In the genomic region with DNA sequence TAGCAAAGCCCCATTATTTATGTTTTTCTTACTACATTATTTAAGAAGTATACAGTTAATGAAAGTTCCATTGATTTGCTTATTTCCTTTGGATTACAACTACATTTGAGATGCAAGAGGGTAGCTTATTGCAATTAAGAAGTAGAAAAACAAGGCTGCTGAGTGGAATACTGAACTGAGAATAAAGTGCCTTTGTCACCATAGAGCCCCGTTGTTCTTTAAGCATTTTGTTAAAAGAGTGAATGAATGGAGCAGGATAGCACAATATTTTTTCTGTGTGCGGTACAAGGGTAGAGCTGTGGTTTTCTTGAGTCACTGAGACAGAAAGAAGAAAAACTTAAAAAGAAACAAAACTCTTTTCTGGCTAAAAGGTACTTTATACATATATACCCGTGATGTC, we compare ENCODE assay signal across 18 cellular contexts.
DNase-seq lines count a peak whose midpoint lies in the region.
"Had no signal": no experiment of that assay in that cellular context is flagged by ENCODE, and none has a peak within 500 bp of the region (broad histone marks: within the 10 kb centered on the region; RNA-seq: fewer than 3 reads in every experiment).

No MANE protein-coding gene starts in this region.

- H3K9ac ChIP-seq in iPS-20b (ENCODE audit: low read depth, low read length): no peak overlapping the region

- peaks cover 68% of the 10 kb centered on the region for H3K4me1 ChIP-seq in iPS-20b (ENCODE audit: insufficient read depth, low read length)

- DNase-seq in COLO829 (ENCODE audit: low spot score): peak; percentile 26
- DNase-seq in astrocyte of the hippocampus (ENCODE audit: low read depth, low spot score): peak; percentile 35
- peak; percentile 63 for DNase-seq in putamen (ENCODE audit: low spot score)
- DNase-seq in NCI-H1930 (lab: John Stamatoyannopoulos, UW): no peak
- no peak for DNase-seq in activated CD8-positive, alpha-beta memory T cell treated with anti-CD3 and anti-CD28 coated beads for 24 hours
- DNase-seq in OCI-M1 (lab: John Stamatoyannopoulos, UW): no peak
- DNase-seq: BE2C; CD4-positive, alpha-beta T cell; KBM-7; NCI-H1417; NCI-H187 treated with DMSO at 0.1 percent for 48 hours; NCI-H345; NCI-H526; PC-9; SIG-M5 had no signal

- H3K27me3 ChIP-seq in iPS-20b (ENCODE audit: insufficient read depth, low read length): peaks cover 45% of the 10 kb centered on the region
- H3K27me3 ChIP-seq: BE2C had no signal

- H3K36me3 ChIP-seq in iPS-20b (ENCODE audit: insufficient read depth, low read depth, low read length): no peaks in the 10 kb centered on the region
- H3K36me3 ChIP-seq: BE2C had no signal

- no peak overlapping the region for H3K27ac ChIP-seq in iPS-20b (ENCODE audit: low read length)
- H3K27ac ChIP-seq: PC-9, RWPE1 had no signal

- H3K4me3 ChIP-seq in iPS-20b (ENCODE audit: low read length): peak overlapping the region; percentile 13; the same call in 1 of the 2 replicates
- H3K4me3 ChIP-seq: GM12878, PC-9 had no signal

- H3K9me3 ChIP-seq in iPS-20b (ENCODE audit: insufficient read depth, low read depth, low read length): no peaks in the 10 kb centered on the region
- H3K9me3 ChIP-seq: BE2C had no signal

Comparison
In these comparisons a context has a peak if more than half of its experiments do, and no peak if none do; other contexts are left out.
1. DNase-seq: peak in COLO829 (single experiment), astrocyte of the hippocampus (single experiment) and putamen (single experiment); none in NCI-H1930 (0 of 2), activated CD8-positive, alpha-beta memory T cell treated with anti-CD3 and anti-CD28 coated beads for 24 hours (single experiment) and OCI-M1 (single experiment).